9 cellular contexts compared by ENCODE assay signal in genomic region chr9:77926314-77926959, GRCh38.
A peak's percentile ranks its signal among the peaks of the same experiment; 100 is the strongest.
DNase-seq lines count a peak whose midpoint lies in the region; ATAC-seq and TF ChIP-seq lines count a peak whose summit lies in the region.
"Had no signal": no experiment of that assay in that cellular context is flagged by ENCODE, and none has a peak within 500 bp of the region (broad histone marks: within the 10 kb centered on the region; RNA-seq: fewer than 3 reads in every experiment).

No MANE protein-coding gene starts in this region.

- H3K36me3 ChIP-seq in SJCRH30, result no peaks in the 10 kb centered on the region; the same call in 1 of the 2 replicates
- peaks cover 0 to 7% (median 0%) of the 10 kb centered on the region in 4 donors for H3K36me3 ChIP-seq in sigmoid colon
- H3K36me3 ChIP-seq in esophagus muscularis mucosa, result peaks cover 0 to 1% (median under 1%) of the 10 kb centered on the region in 4 donors

- ATAC-seq in HG03095 (IDR thresholded peaks at IDR 0.05; ENCODE audit: unreplicated experiment) (no peak), GM21576 (IDR thresholded peaks at IDR 0.05; ENCODE audit: unreplicated experiment) (no peak)

- TF ChIP-seq EP300 in sigmoid colon (IDR thresholded peaks at IDR 0.05) (no peak), esophagus muscularis mucosa (IDR thresholded peaks at IDR 0.05) (no peak)

- H3K27ac ChIP-seq in SJCRH30 (peak overlapping the region; percentile 54), sigmoid colon (peak overlapping the region in 3 of 4 donors; percentile 27 to 64 (median 29)), esophagus muscularis mucosa (replicated peaks in 1 of 4) (no peak overlapping the region)

- DNase-seq in HCEC 1CT (peak; percentile 81), SJCRH30 (peak in 1 of 2 experiments; percentile 34), erythroblast (lab: John Stamatoyannopoulos, UW) (peak; percentile 52 to 66), sigmoid colon (no peak), esophagus muscularis mucosa (ENCODE audit: extremely low spot score) (no peak)
- DNase-seq: activated T-cell treated with anti-CD3 and anti-CD28 coated beads, Interleukin-2, amount 50 U/mL, for 24 hours; NCI-H2029 had no signal

- TF ChIP-seq CTCF in sigmoid colon (IDR thresholded peaks at IDR 0.05) (no peak), esophagus muscularis mucosa (IDR thresholded peaks at IDR 0.05) (no peak)

- peaks cover 19% of the 10 kb centered on the region for H3K4me1 ChIP-seq in SJCRH30
- H3K4me1 ChIP-seq in sigmoid colon, result peaks cover 0 to 56% (median 37%) of the 10 kb centered on the region in 4 donors
- H3K4me1 ChIP-seq in esophagus muscularis mucosa, result peaks cover 12 to 58% (median 44%) of the 10 kb centered on the region in 4 donors

- no peaks in the 10 kb centered on the region for H3K9me3 ChIP-seq in SJCRH30 (replicated peaks)
- no peaks in the 10 kb centered on the region for H3K9me3 ChIP-seq in sigmoid colon
- H3K9me3 ChIP-seq in esophagus muscularis mucosa, result no peaks in the 10 kb centered on the region

- H3K4me3 ChIP-seq in SJCRH30 (no peak overlapping the region), sigmoid colon (no peak overlapping the region), esophagus muscularis mucosa (no peak overlapping the region)

- TF ChIP-seq POLR2A in erythroblast (IDR thresholded peaks at IDR 0.05; ENCODE audit: low read length) (no peak), sigmoid colon (IDR thresholded peaks at IDR 0.05) (no peak), esophagus muscularis mucosa (IDR thresholded peaks at IDR 0.05; ENCODE audit: low read depth) (no peak)

- 91 to 96% methylated on average over 2 of the region's 2 CpGs for WGBS in sigmoid colon, 2 donors
- 100% methylated on average over 2 of the region's 2 CpGs for WGBS in esophagus muscularis mucosa

- intact Hi-C loops in sigmoid colon (cut with DNase I), result no loop called here
- intact Hi-C loops in esophagus muscularis mucosa (cut with DNase I), result no loop called here

- H3K27me3 ChIP-seq in SJCRH30 (no peaks in the 10 kb centered on the region), sigmoid colon (no peaks in the 10 kb centered on the region), esophagus muscularis mucosa (no peaks in the 10 kb centered on the region)

Comparison
In these comparisons a context has a peak if more than half of its experiments do, and no peak if none do; other contexts are left out.
1. DNase-seq: peak in HCEC 1CT (single experiment) and erythroblast (2 of 2); none in sigmoid colon (single experiment) and esophagus muscularis mucosa (single experiment).
2. H3K27ac ChIP-seq: peak in SJCRH30 (single experiment) and sigmoid colon (3 of 4); none in esophagus muscularis mucosa (0 of 4).